ENCODE assay signal across 1 cellular context in genomic region chr5:119321569-119322311, GRCh38.
A peak's percentile ranks its signal among the peaks of the same experiment; 100 is the strongest.
TF ChIP-seq lines count a peak whose summit lies in the region.

No MANE protein-coding gene starts in this region.

TF ChIP-seq in K562, 482 proteins besides CTCF, POLR2A, EP300 and RAD21 (continued from another document and continues in another):
- TF ChIP-seq ZBTB49 (CRISPR knock-in tag; IDR thresholded peaks at IDR 0.05; ENCODE audit: borderline replicate concordance) (no peak), ZEB2 (IDR thresholded peaks at IDR 0.05) (peak; percentile 86), ASH1L (IDR thresholded peaks at IDR 0.05; ENCODE audit: borderline replicate concordance, low read depth, partially characterized antibody) (no peak), GTF2B (IDR thresholded peaks at IDR 0.05; ENCODE audit: extremely low read depth, insufficient read length) (no peak), HEY1 (CRISPR knock-in tag; IDR thresholded peaks at IDR 0.05; ENCODE audit: borderline replicate concordance) (no peak), RBM17 (IDR thresholded peaks at IDR 0.05; ENCODE audit: borderline replicate concordance, low read depth, low read length) (no peak), ZNF263 (CRISPR knock-in tag; IDR thresholded peaks at IDR 0.05; ENCODE audit: borderline replicate concordance) (no peak), NR3C1 (CRISPR knock-in tag; IDR thresholded peaks at IDR 0.05) (no peak), ZNF830 (CRISPR knock-in tag; IDR thresholded peaks at IDR 0.05) (peak; percentile 10; the same call in 1 of the 2 replicates), SMARCA4 (IDR thresholded peaks at IDR 0.05) (peak; percentile 97), ZNF511 (CRISPR knock-in tag; IDR thresholded peaks at IDR 0.05) (no peak), ZNF785 (CRISPR knock-in tag; IDR thresholded peaks at IDR 0.05) (no peak), FOXA3 (CRISPR knock-in tag; conservative IDR thresholded peaks at IDR 0.05 in 1 of 2, IDR thresholded peaks at IDR 0.05 in 1 of 2) (no peak), ZBTB7A (IDR thresholded peaks at IDR 0.05; ENCODE audit: borderline replicate concordance, control insufficient read depth, low read depth, low read length) (no peak; the same call in 1 of the 2 replicates), ZMIZ1 (IDR thresholded peaks at IDR 0.05; ENCODE audit: low read depth in 2 of 2, low read length in 2 of 2) (peak in 1 of 2 experiments; percentile 67; a peak in 2 of 4 replicates), GATA2 (CRISPR knock-in tag; IDR thresholded peaks at IDR 0.05) (peak; percentile 82), ZNF23 (CRISPR knock-in tag; IDR thresholded peaks at IDR 0.05) (no peak), ELK3 (CRISPR knock-in tag; IDR thresholded peaks at IDR 0.05) (no peak), SNIP1 (IDR thresholded peaks at IDR 0.05; ENCODE audit: low read depth) (0 out of 2 replicates have a peak, but pooled peaks have one; percentile 30), CUX1 (CRISPR knock-in tag; IDR thresholded peaks at IDR 0.05) (no peak), CXXC5 (CRISPR knock-in tag; IDR thresholded peaks at IDR 0.05) (peak; percentile 55), ZFP30 (CRISPR knock-in tag; IDR thresholded peaks at IDR 0.05; ENCODE audit: borderline replicate concordance) (no peak), NFRKB (IDR thresholded peaks at IDR 0.05; ENCODE audit: low read depth) (peak; percentile 95), TCF7 (IDR thresholded peaks at IDR 0.05; ENCODE audit: borderline replicate concordance) (0 out of 2 replicates have a peak, but pooled peaks have one; percentile 20), ZNF584 (CRISPR knock-in tag; IDR thresholded peaks at IDR 0.05; ENCODE audit: low read depth) (peak; percentile 54; the same call in 1 of the 2 replicates), SETDB1 (IDR thresholded peaks at IDR 0.05; ENCODE audit: low read length) (no peak), KAT8 (IDR thresholded peaks at IDR 0.05; ENCODE audit: low read depth) (no peak), RUNX1 (IDR thresholded peaks at IDR 0.05; ENCODE audit: low read depth) (0 out of 2 replicates have a peak, but pooled peaks have one; percentile 21), ZNF592 (IDR thresholded peaks at IDR 0.05) (peak; percentile 73), KLF10 (CRISPR knock-in tag; IDR thresholded peaks at IDR 0.05) (no peak), HBP1 (CRISPR knock-in tag; IDR thresholded peaks at IDR 0.05) (peak; percentile 28; the same call in 1 of the 2 replicates), IRF2 (CRISPR knock-in tag; IDR thresholded peaks at IDR 0.05) (no peak), MCM7 (IDR thresholded peaks at IDR 0.05) (no peak), ZC3H8 (IDR thresholded peaks at IDR 0.05) (no peak), TGIF2 (CRISPR knock-in tag; IDR thresholded peaks at IDR 0.05) (no peak), ZNF41 (CRISPR knock-in tag; conservative IDR thresholded peaks at IDR 0.05) (peak; percentile 69), CREB1 (IDR thresholded peaks at IDR 0.05) (peak; percentile 28; the same call in 1 of the 2 replicates), CREB1 (CRISPR knock-in tag; IDR thresholded peaks at IDR 0.05) (peak; percentile 36; the same call in 1 of the 2 replicates), SMAD2 (IDR thresholded peaks at IDR 0.05; ENCODE audit: low read depth, low read length) (no peak), HDAC8 (tag; IDR thresholded peaks at IDR 0.05) (no peak), ZNF639 (CRISPR knock-in tag; conservative IDR thresholded peaks at IDR 0.05 in 1 of 2, IDR thresholded peaks at IDR 0.05 in 1 of 2) (no peak; a peak in 2 of 4 replicates)
